Comparison of ENCODE assay signal across 22 cellular contexts in genomic region chrX:2566044-2566443, GRCh38.
"Had no signal": no experiment of that assay in that cellular context is flagged by ENCODE, and none has a peak within 500 bp of the region (broad histone marks: within the 10 kb centered on the region; RNA-seq: fewer than 3 reads in every experiment).

No MANE protein-coding gene starts in this region.

- H3K36me3 Mint-ChIP-seq: stimulated activated effector memory CD8-positive, alpha-beta T cell treated with anti-CD3 and anti-CD28 coated beads, Interleukin-12 subunit alpha, Interleukin-12 subunit beta, amount 100 ng/mL, for 72 hours had no signal

- H3K36me3 ChIP-seq: lower lobe of right lung, prostate gland, right lobe of liver, tibial artery, uterus had no signal

- H3K27me3 Mint-ChIP-seq: stimulated activated naive CD8-positive, alpha-beta T cell treated with anti-CD3 and anti-CD28 coated beads, Interleukin-15, Interleukin-2, amounts not matched to agents 100 ng/mL and 50 ng/mL, for 24 hours had no signal

- H3K4me1 ChIP-seq: left ventricle myocardium inferior, lower lobe of right lung, parathyroid adenoma, prostate gland, right lobe of liver, tibial artery, upper lobe of left lung, uterus had no signal

- H3K4me1 Mint-ChIP-seq: memory B cell; naive B cell; nephron; stimulated activated effector memory CD8-positive, alpha-beta T cell treated with anti-CD3 and anti-CD28 coated beads, Interleukin-12 subunit alpha, Interleukin-12 subunit beta, amount 100 ng/mL, for 72 hours had no signal

- ATAC-seq: foreskin keratinocyte; left cardiac atrium; lower lobe of right lung; right lobe of liver; stimulated activated effector memory CD8-positive, alpha-beta T cell treated with anti-CD3 and anti-CD28 coated beads, Interleukin-12 subunit alpha, Interleukin-12 subunit beta, amount 100 ng/mL, for 72 hours had no signal

- H3K27ac Mint-ChIP-seq: memory B cell; nephron; stimulated activated effector memory CD8-positive, alpha-beta T cell treated with anti-CD3 and anti-CD28 coated beads, Interleukin-12 subunit alpha, Interleukin-12 subunit beta, amount 100 ng/mL, for 72 hours; stimulated activated naive CD8-positive, alpha-beta T cell treated with anti-CD3 and anti-CD28 coated beads, Interleukin-15, Interleukin-2, amounts not matched to agents 100 ng/mL and 50 ng/mL, for 24 hours had no signal

- H3K9me3 Mint-ChIP-seq: nephron; stimulated activated effector memory CD8-positive, alpha-beta T cell treated with anti-CD3 and anti-CD28 coated beads, Interleukin-12 subunit alpha, Interleukin-12 subunit beta, amount 100 ng/mL, for 72 hours; stimulated activated naive CD8-positive, alpha-beta T cell treated with anti-CD3 and anti-CD28 coated beads, Interleukin-15, Interleukin-2, amounts not matched to agents 100 ng/mL and 50 ng/mL, for 24 hours had no signal

- DNase-seq: dermis blood vessel endothelial cell; erythroblast; foreskin keratinocyte; kidney; left cardiac atrium; left ventricle myocardium inferior; lower lobe of right lung; midbrain; naive B cell; right lobe of liver; stimulated activated CD4-positive, alpha-beta T cell treated with anti-CD3 and anti-CD28 coated beads, Interleukin-4, amount 100 ng/mL, for 1 hour; stimulated activated CD8-positive, alpha-beta memory T cell treated with anti-CD3 and anti-CD28 coated beads, Interleukin-4, amount 100 ng/mL, for 48 hours; tibial artery; upper lobe of left lung; uterus had no signal

- H3K4me3 Mint-ChIP-seq: memory B cell; naive B cell; nephron; stimulated activated effector memory CD8-positive, alpha-beta T cell treated with anti-CD3 and anti-CD28 coated beads, Interleukin-12 subunit alpha, Interleukin-12 subunit beta, amount 100 ng/mL, for 72 hours; stimulated activated naive CD8-positive, alpha-beta T cell treated with anti-CD3 and anti-CD28 coated beads, Interleukin-15, Interleukin-2, amounts not matched to agents 100 ng/mL and 50 ng/mL, for 24 hours had no signal

- H3K9me3 ChIP-seq: left ventricle myocardium inferior, lower lobe of right lung, prostate gland, right lobe of liver, tibial artery, upper lobe of left lung, uterus had no signal

- H3K27ac ChIP-seq: foreskin keratinocyte, hepatocyte, left ventricle myocardium inferior, lower lobe of right lung, parathyroid adenoma, prostate gland, right lobe of liver, tibial artery, upper lobe of left lung, uterus had no signal

- H3K4me3 ChIP-seq: hepatocyte, left ventricle myocardium inferior, lower lobe of right lung, prostate gland, right lobe of liver, tibial artery, upper lobe of left lung, uterus had no signal
